13 cellular contexts compared by ENCODE assay signal in genomic region chr2:11833601-11834000, GRCh38.
DNase-seq lines count a peak whose midpoint lies in the region; TF ChIP-seq lines count a peak whose summit lies in the region.
"Had no signal": no experiment of that assay in that cellular context is flagged by ENCODE, and none has a peak within 500 bp of the region (broad histone marks: within the 10 kb centered on the region; RNA-seq: fewer than 3 reads in every experiment).

No MANE protein-coding gene starts in this region.

- peak overlapping the region; percentile 29 to 93 (median 86); a peak in 21 of 22 replicates for H3K4me2 ChIP-seq in BLaER1 treated with 17β-estradiol and CSF1 and Interleukin-3, amounts not matched to agents 10 nM and 100 nM
- peak overlapping the region; percentile 13 for H3K4me2 ChIP-seq in Loucy (ENCODE audit: low read depth, low read length, poor library complexity, severe bottlenecking)
- no peak overlapping the region for H3K4me2 ChIP-seq in mesenchymal stem cell (ENCODE audit: low read length, poor library complexity, severe bottlenecking)

- H2BK15ac ChIP-seq in mesenchymal stem cell (ENCODE audit: low read depth, poor library complexity, severe bottlenecking) = no peak overlapping the region

- peak overlapping the region; percentile 73 to 81 for H2BK12ac ChIP-seq in mesenchymal stem cell (ENCODE audit: low read length in 2 of 2)

- H3K14ac ChIP-seq in mesenchymal stem cell (ENCODE audit: low read length in 2 of 2) = no peak overlapping the region

- H2AK5ac ChIP-seq in mesenchymal stem cell (ENCODE audit: low read length, severe bottlenecking) = no peak overlapping the region

- peak overlapping the region; percentile 52 to 58 for H3K18ac ChIP-seq in mesenchymal stem cell (ENCODE audit: low read depth in 1 of 2, low read length in 2 of 2)

- H3K27ac ChIP-seq in BLaER1 treated with 17β-estradiol and CSF1 and Interleukin-3, amounts not matched to agents 10 nM and 100 nM = peak overlapping the region in 2 of 11 experiments; percentile 35 to 95; a peak in 4 of 22 replicates
- H3K27ac ChIP-seq in mesenchymal stem cell (ENCODE audit: low read length, poor library complexity, severe bottlenecking) = no peak overlapping the region

- no peak overlapping the region for H3K4me3 ChIP-seq in BLaER1 treated with 17β-estradiol and CSF1 and Interleukin-3, amounts not matched to agents 10 nM and 100 nM
- H3K4me3 ChIP-seq in Loucy (ENCODE audit: low read length, poor library complexity, severe bottlenecking) (no peak overlapping the region), astrocyte of the spinal cord (ENCODE audit: low read depth, low read length) (no peak overlapping the region), mesenchymal stem cell (ENCODE audit: insufficient read depth in 1 of 2, low read depth in 1 of 2, low read length in 2 of 2) (no peak overlapping the region)

- peaks cover 0 to 15% (median 0%) of the 10 kb centered on the region in 11 experiments; a peak in 5 of 22 replicates for H4K20me1 ChIP-seq in BLaER1 treated with 17β-estradiol and CSF1 and Interleukin-3, amounts not matched to agents 10 nM and 100 nM
- H4K20me1 ChIP-seq in Loucy (ENCODE audit: insufficient read depth, low read length, poor library complexity, severe bottlenecking) = no peaks in the 10 kb centered on the region

- H3K4ac ChIP-seq in mesenchymal stem cell (ENCODE audit: low read depth in 1 of 2, low read length in 2 of 2) = peak overlapping the region; percentile 71 to 77

- peak overlapping the region; percentile 87 for H4K8ac ChIP-seq in mesenchymal stem cell (ENCODE audit: low read length)

- in situ Hi-C loops in astrocyte of the spinal cord (cut with HindIII; ENCODE audit: low sequenced_read_pairs) = no loop called here

- no peaks in the 10 kb centered on the region for H3K79me2 ChIP-seq in Loucy (ENCODE audit: insufficient read depth, low read length)

- H3K9me3 ChIP-seq in BLaER1 treated with 17β-estradiol and CSF1 and Interleukin-3, amounts not matched to agents 10 nM and 100 nM (replicated peaks in 1 of 11) = peaks cover 16 to 29% (median 18%) of the 10 kb centered on the region in 11 experiments; a peak in 21 of 22 replicates
- H3K9me3 ChIP-seq in Loucy (ENCODE audit: insufficient read depth, low read depth, low read length) (peaks cover 5% of the 10 kb centered on the region), mesenchymal stem cell (ENCODE audit: control insufficient read depth, low read length) (peaks cover 8% of the 10 kb centered on the region)

- H3K36me3 ChIP-seq in BLaER1 treated with 17β-estradiol and CSF1 and Interleukin-3, amounts not matched to agents 10 nM and 100 nM = peaks cover 0 to under 1% (median 0%) of the 10 kb centered on the region in 11 experiments; a peak in 1 of 22 replicates
- H3K36me3 ChIP-seq in Loucy (ENCODE audit: insufficient read depth, low read length) (no peaks in the 10 kb centered on the region), mesenchymal stem cell (ENCODE audit: control insufficient read depth in 1 of 2, insufficient read depth in 2 of 2, low read depth in 1 of 2, low read length in 2 of 2) (no peaks in the 10 kb centered on the region)

- no peak overlapping the region for H2BK5ac ChIP-seq in mesenchymal stem cell (ENCODE audit: low read depth, low read length, poor library complexity, severe bottlenecking)

- WGBS in mesenchymal stem cell = 90% methylated on average over 6 of the region's 6 CpGs

- H4K91ac ChIP-seq in mesenchymal stem cell (ENCODE audit: low read length) = peak overlapping the region; percentile 6

- H3F3A ChIP-seq in Loucy (ENCODE audit: low read depth) = peaks cover 4% of the 10 kb centered on the region; the same call in 1 of the 2 replicates

- no peak overlapping the region for H2BK120ac ChIP-seq in mesenchymal stem cell (ENCODE audit: low read depth, low read length)

- H3K79me1 ChIP-seq in mesenchymal stem cell (replicated peaks; ENCODE audit: low read length, poor library complexity, severe bottlenecking) = no peaks in the 10 kb centered on the region

- peak; percentile 89 for DNase-seq in astrocyte of the spinal cord (ENCODE audit: low read depth, low spot score)
- DNase-seq in mesenchymal stem cell = peak; percentile 23
- DNase-seq in hypothalamus (lab: John Stamatoyannopoulos, UW) = no peak
- DNase-seq in COLO829 (ENCODE audit: low spot score) = no peak
- no peak for DNase-seq in central memory CD4-positive, alpha-beta T cell
- DNase-seq in activated T-cell treated with anti-CD3 and anti-CD28 coated beads for 4 hours = no peak
- DNase-seq: activated CD4-positive, alpha-beta T cell treated with anti-CD3 and anti-CD28 coated beads for 48 hours; GOT3; NCI-H1694 treated with DMSO at 0.1 percent for 48 hours; NCI-H748 treated with DMSO at 0.1 percent for 48 hours; right cardiac atrium had no signal

- TF ChIP-seq CTCF in Loucy (conservative IDR thresholded peaks at IDR 0.05; ENCODE audit: low read length) = no peak
- TF ChIP-seq CTCF in astrocyte of the spinal cord (IDR thresholded peaks at IDR 0.05; ENCODE audit: low read depth, low read length) = no peak

- H3K9ac ChIP-seq in BLaER1 treated with 17β-estradiol and CSF1 and Interleukin-3, amounts not matched to agents 10 nM and 100 nM = no peak overlapping the region
- H3K9ac ChIP-seq in Loucy (ENCODE audit: low read depth, low read length, poor library complexity, severe bottlenecking) = no peak overlapping the region
- no peak overlapping the region for H3K9ac ChIP-seq in mesenchymal stem cell (ENCODE audit: low read length)

- peak overlapping the region; percentile 87 for H2AFZ ChIP-seq in Loucy (ENCODE audit: low read length)
- no peak overlapping the region for H2AFZ ChIP-seq in mesenchymal stem cell (ENCODE audit: low read depth, low read length)

- peaks cover 50 to 55% (median 52%) of the 10 kb centered on the region in 10 experiments for H3K4me1 ChIP-seq in BLaER1 treated with 17β-estradiol and CSF1 and Interleukin-3, amounts not matched to agents 10 nM and 100 nM
- H3K4me1 ChIP-seq in Loucy (ENCODE audit: insufficient read depth, low read length, poor library complexity, severe bottlenecking) (peaks cover 57% of the 10 kb centered on the region), mesenchymal stem cell (ENCODE audit: control insufficient read depth, insufficient read depth, low read depth, low read length) (peaks cover 12% of the 10 kb centered on the region)

- no peak overlapping the region for H3K23ac ChIP-seq in mesenchymal stem cell (ENCODE audit: low read length in 2 of 2)

- H3K27me3 ChIP-seq in BLaER1 treated with 17β-estradiol and CSF1 and Interleukin-3, amounts not matched to agents 10 nM and 100 nM = peaks cover 0 to 87% (median 0%) of the 10 kb centered on the region in 11 experiments; a peak in 7 of 22 replicates
- H3K27me3 ChIP-seq in Loucy (ENCODE audit: insufficient read depth, low read length, poor library complexity, severe bottlenecking) = no peaks in the 10 kb centered on the region
- H3K27me3 ChIP-seq in mesenchymal stem cell (ENCODE audit: control insufficient read depth in 1 of 2, insufficient read depth in 1 of 2, low read length in 2 of 2) = no peaks in the 10 kb centered on the region

- no peaks in the 10 kb centered on the region for H3K9me2 ChIP-seq in Loucy (replicated peaks; ENCODE audit: low read depth, low read length)

Comparison
In these comparisons a context has a peak if more than half of its experiments do, and no peak if none do; other contexts are left out.
1. DNase-seq: peak in astrocyte of the spinal cord (single experiment) and mesenchymal stem cell (single experiment); none in hypothalamus (0 of 51), COLO829 (single experiment), central memory CD4-positive, alpha-beta T cell (single experiment) and activated T-cell treated with anti-CD3 and anti-CD28 coated beads for 4 hours (single experiment).